In genomic region chr19:29667941-29668340, GRCh38 we compare ENCODE assay signal across 9 cellular contexts. TPM values are rescaled to one million over a fixed set of nuclear protein-coding genes. Genes with fewer than 3 reads are reported as not detected.
A peak's percentile ranks its signal among the peaks of the same experiment; 100 is the strongest.
DNase-seq lines count a peak whose midpoint lies in the region; ATAC-seq and TF ChIP-seq lines count a peak whose summit lies in the region.
"Had no signal": no experiment of that assay in that cellular context is flagged by ENCODE, and none has a peak within 500 bp of the region (broad histone marks: within the 10 kb centered on the region; RNA-seq: fewer than 3 reads in every experiment).

No MANE protein-coding gene starts in this region.

- H3K4me1 Mint-ChIP-seq in chondrocyte (ENCODE audit: low read depth), result peaks cover 68% of the 10 kb centered on the region

- peak overlapping the region; percentile 22 for H3K4me3 Mint-ChIP-seq in chondrocyte (ENCODE audit: unreplicated experiment)

- in situ Hi-C loops in GM23248 (cut with MboI), result no loop called here

- no peak overlapping the region for H3K27ac Mint-ChIP-seq in chondrocyte (ENCODE audit: unreplicated experiment)

- H3K9me2 ChIP-seq in GM23248 (ENCODE audit: insufficient read depth), result no peaks in the 10 kb centered on the region

- H3K9ac ChIP-seq in GM23248, result no peak overlapping the region

- no peak overlapping the region for H3K4me2 ChIP-seq in GM23248 (ENCODE audit: unreplicated experiment)

- no peaks in the 10 kb centered on the region for H3K36me3 ChIP-seq in GM23248 (ENCODE audit: low read depth)

- H3K9me3 Mint-ChIP-seq in chondrocyte (ENCODE audit: low read depth), result no peaks in the 10 kb centered on the region

- H3K27me3 Mint-ChIP-seq in chondrocyte (ENCODE audit: low read depth), result no peaks in the 10 kb centered on the region

- no peak overlapping the region for H3K4me3 ChIP-seq in GM23248

- peaks cover 14% of the 10 kb centered on the region for H3K36me3 Mint-ChIP-seq in chondrocyte (ENCODE audit: low read depth)

- H3K79me2 ChIP-seq in GM23248 (ENCODE audit: insufficient read depth), result peaks cover 55% of the 10 kb centered on the region

- H3K9me3 ChIP-seq in GM23248 (ENCODE audit: low read depth), result no peaks in the 10 kb centered on the region

- H3K27me3 ChIP-seq in GM23248 (replicated peaks; ENCODE audit: insufficient read depth), result no peaks in the 10 kb centered on the region

- no peaks in the 10 kb centered on the region for H4K20me1 ChIP-seq in GM23248 (ENCODE audit: insufficient read depth)

- no peak for ATAC-seq in GM18519 (IDR thresholded peaks at IDR 0.05; ENCODE audit: low FRiP score, unreplicated experiment)

- TF ChIP-seq CTCF in chondrocyte (IDR thresholded peaks at IDR 0.05), result no peak

- H2AFZ ChIP-seq in GM23248, result no peak overlapping the region

- WGBS in GM23248 (ENCODE audit: low coverage in 1 of 2, low lambda C conversion rate in 2 of 2, missing lambda C conversion rate in 2 of 2), 2 experiments, result 61 to 63% methylated on average over 7 of the region's 7 CpGs

- peaks cover 19% of the 10 kb centered on the region for H3F3A ChIP-seq in GM23248 (ENCODE audit: insufficient read depth)

- DNase-seq in GM23248 (peak; percentile 32), T-helper 9 cell (peak; percentile 61), chondrocyte (ENCODE audit: low spot score) (no peak), occipital lobe (lab: John Stamatoyannopoulos, UW) (no peak), HuH-7.5 (ENCODE audit: low spot score) (no peak), SIG-M5 treated with dmso at 0.1 percent for 504 hours (lab: John Stamatoyannopoulos, UW; ENCODE audit: unreplicated experiment) (no peak)
- peak; percentile 69 for DNase-seq in stimulated activated CD8-positive, alpha-beta memory T cell treated with anti-CD3 and anti-CD28 coated beads, Interleukin-4, amount 100 ng/mL, for 48 hours
- DNase-seq: kidney glomerular epithelial cell had no signal

- H3K27ac ChIP-seq in GM23248, result peak overlapping the region; percentile 83; the same call in 1 of the 2 replicates

- peaks cover 25% of the 10 kb centered on the region for H3K4me1 ChIP-seq in GM23248 (ENCODE audit: insufficient read depth)

RNA-seq across cellular contexts. Expression of gene PLEKHF1, which starts 2.7 kb away (rescaled TPM):
- total RNA-seq in GM23248 (2014; rRNA removed; shearing (Covaris generic)), result 18.0 and 23.4 TPM in 2 replicates
- polyA plus RNA-seq in GM23248 (2016; fragmentation: Nextera tagmentation; extraction: Ambion mirVana), result 9.0 and 9.3 TPM in 2 replicates
- total RNA-seq in chondrocyte (10.1 to 29.4 TPM (median 28.6 TPM) in 3 replicates), occipital lobe (1.9 TPM)

RNA-seq across cellular contexts. Expression of gene C19orf12, which starts 47.1 kb away (rescaled TPM):
- 45.7 and 46.8 TPM in 2 replicates for total RNA-seq in GM23248 (2014; rRNA removed; shearing (Covaris generic))
- 33.4 and 34.2 TPM in 2 replicates for polyA plus RNA-seq in GM23248 (2016; fragmentation: Nextera tagmentation; extraction: Ambion mirVana)
- total RNA-seq in chondrocyte, result 43.7 to 46.9 TPM (median 46.4 TPM) in 3 replicates
- total RNA-seq in occipital lobe, result 40.2 TPM

Comparison
In these comparisons a context has a peak if more than half of its experiments do, and no peak if none do; other contexts are left out.
1. DNase-seq: peak in GM23248 (single experiment), T-helper 9 cell (single experiment) and stimulated activated CD8-positive, alpha-beta memory T cell treated with anti-CD3 and anti-CD28 coated beads, Interleukin-4, amount 100 ng/mL, for 48 hours (single experiment); none in chondrocyte (single experiment), occipital lobe (single experiment), HuH-7.5 (single experiment) and SIG-M5 treated with dmso at 0.1 percent for 504 hours (single experiment).